ENCODE assay signal across 21 cellular contexts in genomic region chr5:592158-592557, GRCh38. TPM values are rescaled to one million over a fixed set of nuclear protein-coding genes. Genes with fewer than 3 reads are reported as not detected.
A peak's percentile ranks its signal among the peaks of the same experiment; 100 is the strongest.
DNase-seq lines count a peak whose midpoint lies in the region; ATAC-seq, FAIRE-seq and TF ChIP-seq lines count a peak whose summit lies in the region.
"Had no signal": no experiment of that assay in that cellular context is flagged by ENCODE, and none has a peak within 500 bp of the region (broad histone marks: within the 10 kb centered on the region; RNA-seq: fewer than 3 reads in every experiment).

No MANE protein-coding gene starts in this region.

- no peak overlapping the region for H4K91ac ChIP-seq in mesenchymal stem cell (ENCODE audit: low read length)

- H2AFZ ChIP-seq in mesenchymal stem cell (ENCODE audit: low read depth, low read length) = no peak overlapping the region
- H2AFZ ChIP-seq: GM23338 had no signal

- H3K9ac ChIP-seq in endodermal cell (ENCODE audit: extremely low read depth, low read length, poor library complexity, severe bottlenecking) (no peak overlapping the region), mesenchymal stem cell (ENCODE audit: low read length) (no peak overlapping the region)

- no peak overlapping the region for H3K23ac ChIP-seq in mesenchymal stem cell (ENCODE audit: low read length in 2 of 2)

- H2AK5ac ChIP-seq in mesenchymal stem cell (ENCODE audit: low read length, severe bottlenecking) = no peak overlapping the region

- H4K8ac ChIP-seq in mesenchymal stem cell (ENCODE audit: low read length) = no peak overlapping the region

- no peak overlapping the region for H3K4me2 ChIP-seq in mesenchymal stem cell (ENCODE audit: low read length, poor library complexity, severe bottlenecking)
- H3K4me2 ChIP-seq: GM23338 had no signal

- no peak overlapping the region for H3K18ac ChIP-seq in mesenchymal stem cell (ENCODE audit: low read depth in 1 of 2, low read length in 2 of 2)

- ATAC-seq in HG02763 (IDR thresholded peaks at IDR 0.05; ENCODE audit: unreplicated experiment) = no peak
- ATAC-seq: GM23338; right cardiac atrium; stimulated activated naive CD8-positive, alpha-beta T cell treated with anti-CD3 and anti-CD28 coated beads, Interleukin-15, Interleukin-2, amounts not matched to agents 100 U/mL and 50 U/mL, for 24 hours had no signal

- no peak overlapping the region for H2BK12ac ChIP-seq in mesenchymal stem cell (ENCODE audit: low read length in 2 of 2)

- peaks cover 72% of the 10 kb centered on the region for H3K27me3 Mint-ChIP-seq in endodermal cell (ENCODE audit: insufficient read depth)

- H3K27ac ChIP-seq in endodermal cell (ENCODE audit: low read depth, low read length) (no peak overlapping the region), small intestine (ENCODE audit: low read depth in 1 of 2, low read length in 1 of 2) (no peak overlapping the region), mesenchymal stem cell (ENCODE audit: low read length, poor library complexity, severe bottlenecking) (no peak overlapping the region)
- H3K27ac ChIP-seq: left ventricle myocardium inferior, tibial nerve had no signal

- H3K27ac Mint-ChIP-seq in endodermal cell = no peak overlapping the region
- H3K27ac Mint-ChIP-seq: activated CD4-positive, alpha-beta T cell treated with anti-CD3 and anti-CD28 coated beads, Interleukin-2, amount 10 ng/mL, durations not matched to agents 7 days and 5 days had no signal

- H3K4ac ChIP-seq in mesenchymal stem cell (ENCODE audit: low read depth in 1 of 2, low read length in 2 of 2) = no peak overlapping the region

- H3K9me3 Mint-ChIP-seq in endodermal cell = no peaks in the 10 kb centered on the region
- H3K9me3 Mint-ChIP-seq: GM23338 had no signal

- in situ Hi-C loops in GM13976 (cut with MboI; ENCODE audit: low sequenced_read_pairs, unreplicated experiment) = no loop called here

- no peaks in the 10 kb centered on the region for H3K4me1 ChIP-seq in endodermal cell (ENCODE audit: control insufficient read depth, insufficient read depth, low read length)
- H3K4me1 ChIP-seq in small intestine (ENCODE audit: control insufficient read depth in 2 of 2, insufficient read depth in 1 of 2, low read depth in 1 of 2, low read length in 1 of 2) = no peaks in the 10 kb centered on the region
- H3K4me1 ChIP-seq in mesenchymal stem cell (ENCODE audit: control insufficient read depth, insufficient read depth, low read depth, low read length) = no peaks in the 10 kb centered on the region
- H3K4me1 ChIP-seq: left ventricle myocardium inferior, tibial nerve had no signal

- H3K9me3 ChIP-seq in endodermal cell (ENCODE audit: control insufficient read depth, low read length) = no peaks in the 10 kb centered on the region
- no peaks in the 10 kb centered on the region for H3K9me3 ChIP-seq in small intestine (ENCODE audit: control insufficient read depth, low read depth)
- peaks cover 3% of the 10 kb centered on the region for H3K9me3 ChIP-seq in mesenchymal stem cell (ENCODE audit: control insufficient read depth, low read length)
- H3K9me3 ChIP-seq: tibial nerve had no signal

- H3K4me3 Mint-ChIP-seq in endodermal cell = no peak overlapping the region
- H3K4me3 Mint-ChIP-seq: activated CD4-positive, alpha-beta T cell treated with anti-CD3 and anti-CD28 coated beads, Interleukin-2, amount 10 ng/mL, durations not matched to agents 7 days and 5 days; GM23338 had no signal

- no peak for TF ChIP-seq CTCF in endodermal cell (conservative IDR thresholded peaks at IDR 0.05)
- no peak for TF ChIP-seq CTCF in GM13976 (IDR thresholded peaks at IDR 0.05; ENCODE audit: borderline replicate concordance, control extremely low read depth, extremely low read depth, insufficient read depth, missing control alignments)

- no peak overlapping the region for H3K14ac ChIP-seq in mesenchymal stem cell (ENCODE audit: low read length in 2 of 2)

- H2BK120ac ChIP-seq in mesenchymal stem cell (ENCODE audit: low read depth, low read length) = no peak overlapping the region

- DNase-seq in NCI-H82 (lab: John Stamatoyannopoulos, UW) = peak; percentile 24
- DNase-seq in NCI-H82 treated with DMSO at 0.1 percent for 48 hours (lab: John Stamatoyannopoulos, UW; ENCODE audit: unreplicated experiment) = no peak
- peak; percentile 62 for DNase-seq in NCI-H146 (lab: John Stamatoyannopoulos, UW)
- DNase-seq in endodermal cell = peak; percentile 36
- peak; percentile 44 for DNase-seq in small intestine
- no peak for DNase-seq in GM13976 (ENCODE audit: low spot score)
- no peak for DNase-seq in mesenchymal stem cell
- DNase-seq: 8988T; activated CD4-positive, alpha-beta T cell treated with anti-CD3 and anti-CD28 coated beads, Interleukin-2, amount 10 ng/mL, durations not matched to agents 7 days and 5 days; activated gamma-delta T cell treated with Interleukin-2 at 50 U/mL for 16 hours; amygdala; effector CD8-positive, alpha-beta T cell; left ventricle myocardium inferior; NCI-H1930; NCI-H446; occipital lobe; right cardiac atrium; stimulated activated naive CD8-positive, alpha-beta T cell treated with anti-CD3 and anti-CD28 coated beads, Interleukin-15, Interleukin-2, amounts not matched to agents 100 U/mL and 50 U/mL, for 24 hours had no signal

- H3K4me3 ChIP-seq in endodermal cell (ENCODE audit: low read length) (no peak overlapping the region), small intestine (ENCODE audit: low read depth in 1 of 2, low read length in 2 of 2) (no peak overlapping the region), mesenchymal stem cell (ENCODE audit: insufficient read depth in 1 of 2, low read depth in 1 of 2, low read length in 2 of 2) (no peak overlapping the region)
- H3K4me3 ChIP-seq: GM23338, left ventricle myocardium inferior, tibial nerve had no signal

- 84 to 91% methylated on average over 3 to 5 of the region's 5 CpGs for WGBS in endodermal cell (ENCODE audit: insufficient coverage in 1 of 2, insufficient read length in 1 of 2), 2 experiments
- WGBS in small intestine, 3 donors = 31 to 60% (median 49%) methylated on average over 5 of the region's 5 CpGs
- 61% methylated on average over 5 of the region's 5 CpGs for WGBS in mesenchymal stem cell

- H3K27me3 ChIP-seq in endodermal cell (ENCODE audit: control insufficient read depth, insufficient read depth, low read length, poor library complexity, severe bottlenecking) (peaks cover 36% of the 10 kb centered on the region), small intestine (ENCODE audit: control insufficient read depth in 2 of 2, insufficient read depth in 2 of 2, low read length in 2 of 2) (peaks cover 0 to 7% of the 10 kb centered on the region in 2 donors), mesenchymal stem cell (ENCODE audit: control insufficient read depth in 1 of 2, insufficient read depth in 1 of 2, low read length in 2 of 2) (peaks cover 59 to 77% of the 10 kb centered on the region in 2 experiments)
- H3K27me3 ChIP-seq: tibial nerve had no signal

- H2BK5ac ChIP-seq in mesenchymal stem cell (ENCODE audit: low read depth, low read length, poor library complexity, severe bottlenecking) = no peak overlapping the region

- H3K79me1 ChIP-seq in mesenchymal stem cell (replicated peaks; ENCODE audit: low read length, poor library complexity, severe bottlenecking) = no peaks in the 10 kb centered on the region

- no peak overlapping the region for H2BK15ac ChIP-seq in mesenchymal stem cell (ENCODE audit: low read depth, poor library complexity, severe bottlenecking)

- FAIRE-seq in small intestine (lab: Jason Lieb, UNC) = no peak

- no peaks in the 10 kb centered on the region for H3K36me3 ChIP-seq in endodermal cell (ENCODE audit: control insufficient read depth, insufficient read depth, low read length)
- H3K36me3 ChIP-seq in small intestine (ENCODE audit: control insufficient read depth in 2 of 2, insufficient read depth in 2 of 2, low read length in 2 of 2) = no peaks in the 10 kb centered on the region
- no peaks in the 10 kb centered on the region for H3K36me3 ChIP-seq in mesenchymal stem cell (ENCODE audit: control insufficient read depth in 1 of 2, insufficient read depth in 2 of 2, low read depth in 1 of 2, low read length in 2 of 2)
- H3K36me3 ChIP-seq: left ventricle myocardium inferior, tibial nerve had no signal

- H3K4me1 Mint-ChIP-seq in endodermal cell = peaks cover 10% of the 10 kb centered on the region
- H3K4me1 Mint-ChIP-seq: activated CD4-positive, alpha-beta T cell treated with anti-CD3 and anti-CD28 coated beads, Interleukin-2, amount 10 ng/mL, durations not matched to agents 7 days and 5 days had no signal

- no peaks in the 10 kb centered on the region for H3K36me3 Mint-ChIP-seq in endodermal cell (ENCODE audit: low read depth)

RNA-seq across cellular contexts. Expression of gene CEP72, which starts 20.0 kb away (rescaled TPM):
- total RNA-seq in endodermal cell = 10 to 100 TPM; 35.6 to 36.5 TPM
- polyA plus RNA-seq in endodermal cell (2013, experiment 1 of 2) = 16.6 TPM
- 18.2 TPM for polyA plus RNA-seq in endodermal cell (2013, experiment 2 of 2)
- 1 to 10 TPM in 2 of 3 donors, under 1 TPM in 1; 0.54 to 9.6 (median 1.1) TPM for polyA plus RNA-seq in small intestine
- 0.48 TPM for polyA plus RNA-seq in mesenchymal stem cell (2013, experiment 1 of 2)
- 0.42 TPM for polyA plus RNA-seq in mesenchymal stem cell (2013, experiment 2 of 2)

Comparison
In these comparisons a context has a peak if more than half of its experiments do, and no peak if none do; other contexts are left out.
1. DNase-seq: peak in NCI-H82 (single experiment), NCI-H146 (single experiment), endodermal cell (single experiment) and small intestine (single experiment); none in NCI-H82 treated with DMSO at 0.1 percent for 48 hours (single experiment), GM13976 (single experiment) and mesenchymal stem cell (single experiment).